ENCODE assay signal across 2 cellular contexts in genomic region chr10:64586930-64587503, GRCh38.
TF ChIP-seq lines count a peak whose summit lies in the region.

No MANE protein-coding gene starts in this region.

TF ChIP-seq in HepG2, 621 proteins besides CTCF, POLR2A, EP300 and RAD21 (continued from another document):
- TF ChIP-seq MLXIP (CRISPR knock-in tag; IDR thresholded peaks at IDR 0.05; ENCODE audit: borderline replicate concordance) = no peak
- no peak for TF ChIP-seq ZNF225 (CRISPR knock-in tag; IDR thresholded peaks at IDR 0.05)
- no peak for TF ChIP-seq IRX3 (CRISPR knock-in tag; IDR thresholded peaks at IDR 0.05; ENCODE audit: borderline replicate concordance, low read depth)
- 0 out of 2 replicates have a peak, but pooled peaks have one; percentile 27 for TF ChIP-seq MIER2 (CRISPR knock-in tag; IDR thresholded peaks at IDR 0.05)
- TF ChIP-seq, protein P1, sequence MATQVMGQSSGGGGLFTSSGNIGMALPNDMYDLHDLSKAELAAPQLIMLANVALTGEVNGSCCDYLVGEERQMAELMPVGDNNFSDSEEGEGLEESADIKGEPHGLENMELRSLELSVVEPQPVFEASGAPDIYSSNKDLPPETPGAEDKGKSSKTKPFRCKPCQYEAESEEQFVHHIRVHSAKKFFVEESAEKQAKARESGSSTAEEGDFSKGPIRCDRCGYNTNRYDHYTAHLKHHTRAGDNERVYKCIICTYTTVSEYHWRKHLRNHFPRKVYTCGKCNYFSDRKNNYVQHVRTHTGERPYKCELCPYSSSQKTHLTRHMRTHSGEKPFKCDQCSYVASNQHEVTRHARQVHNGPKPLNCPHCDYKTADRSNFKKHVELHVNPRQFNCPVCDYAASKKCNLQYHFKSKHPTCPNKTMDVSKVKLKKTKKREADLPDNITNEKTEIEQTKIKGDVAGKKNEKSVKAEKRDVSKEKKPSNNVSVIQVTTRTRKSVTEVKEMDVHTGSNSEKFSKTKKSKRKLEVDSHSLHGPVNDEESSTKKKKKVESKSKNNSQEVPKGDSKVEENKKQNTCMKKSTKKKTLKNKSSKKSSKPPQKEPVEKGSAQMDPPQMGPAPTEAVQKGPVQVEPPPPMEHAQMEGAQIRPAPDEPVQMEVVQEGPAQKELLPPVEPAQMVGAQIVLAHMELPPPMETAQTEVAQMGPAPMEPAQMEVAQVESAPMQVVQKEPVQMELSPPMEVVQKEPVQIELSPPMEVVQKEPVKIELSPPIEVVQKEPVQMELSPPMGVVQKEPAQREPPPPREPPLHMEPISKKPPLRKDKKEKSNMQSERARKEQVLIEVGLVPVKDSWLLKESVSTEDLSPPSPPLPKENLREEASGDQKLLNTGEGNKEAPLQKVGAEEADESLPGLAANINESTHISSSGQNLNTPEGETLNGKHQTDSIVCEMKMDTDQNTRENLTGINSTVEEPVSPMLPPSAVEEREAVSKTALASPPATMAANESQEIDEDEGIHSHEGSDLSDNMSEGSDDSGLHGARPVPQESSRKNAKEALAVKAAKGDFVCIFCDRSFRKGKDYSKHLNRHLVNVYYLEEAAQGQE (IDR thresholded peaks at IDR 0.05; ENCODE audit: borderline replicate concordance in 1 of 2, low read depth in 1 of 2, low read length in 2 of 2) = peak in 1 of 2 experiments; percentile 85; a peak in 3 of 4 replicates
- TF ChIP-seq ZNF782 (CRISPR knock-in tag; IDR thresholded peaks at IDR 0.05; ENCODE audit: borderline replicate concordance) = no peak

TF ChIP-seq in PFSK-1, 5 proteins besides CTCF, POLR2A, EP300 and RAD21 (continued from another document):
- TF ChIP-seq, protein P1 (IDR thresholded peaks at IDR 0.05; ENCODE audit: insufficient read depth in 1 of 2, low read depth in 2 of 2, low read length in 2 of 2) = peak; percentile 75 to 82
